19 cellular contexts compared by ENCODE assay signal in the genomic region with DNA sequence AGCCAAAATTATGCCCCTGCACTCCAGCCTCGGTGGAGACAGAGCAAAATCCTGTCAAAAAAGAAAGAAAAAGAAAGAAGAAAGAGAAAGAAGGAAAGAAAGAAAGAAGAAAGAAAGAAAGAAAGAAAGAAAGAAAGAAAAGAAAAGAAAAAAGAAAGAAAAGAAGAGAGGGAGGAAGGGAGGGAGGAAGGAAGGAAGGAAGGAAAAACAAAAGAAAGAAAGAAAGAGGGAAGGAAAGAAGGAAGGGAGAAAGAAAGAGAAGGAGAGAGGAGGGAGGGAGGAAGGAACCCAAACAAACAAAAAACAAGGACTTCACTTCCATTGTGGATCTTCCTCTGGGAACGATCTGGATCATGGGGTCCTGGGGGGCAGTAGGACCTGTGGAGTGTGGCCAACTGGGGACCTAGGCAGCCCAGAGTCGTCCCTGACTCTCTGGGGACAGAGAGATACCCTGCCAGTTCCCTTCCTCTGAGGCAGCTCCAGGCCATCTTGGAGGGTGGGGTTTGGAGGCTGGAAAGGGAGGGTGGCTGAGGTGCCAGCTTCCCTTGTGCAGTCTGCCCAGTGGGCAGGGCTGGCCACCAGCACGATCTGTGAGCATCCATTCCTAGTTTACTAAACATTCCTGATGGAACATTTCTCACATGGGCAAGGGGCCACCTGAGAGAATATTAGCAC.
DNase-seq lines count a peak whose midpoint lies in the region; ATAC-seq and TF ChIP-seq lines count a peak whose summit lies in the region.
"Had no signal": no experiment of that assay in that cellular context is flagged by ENCODE, and none has a peak within 500 bp of the region (broad histone marks: within the 10 kb centered on the region; RNA-seq: fewer than 3 reads in every experiment).

No MANE protein-coding gene starts in this region.

- H3K4me3 ChIP-seq in subcutaneous abdominal adipose tissue (ENCODE audit: low read depth in 1 of 5, low read length in 5 of 5) (no peak overlapping the region), coronary artery (no peak overlapping the region)
- H3K4me3 ChIP-seq: BLaER1 treated with 17β-estradiol and CSF1 and Interleukin-3, amounts not matched to agents 10 nM and 100 nM had no signal

- H3K4me1 ChIP-seq in subcutaneous abdominal adipose tissue (ENCODE audit: control insufficient read depth in 5 of 5, insufficient read depth in 5 of 5, low read length in 5 of 5) = peaks cover 2 to 66% (median 44%) of the 10 kb centered on the region in 5 donors

- H3K9me3 ChIP-seq in subcutaneous abdominal adipose tissue (ENCODE audit: control insufficient read depth in 5 of 5, low read length in 5 of 5) = peaks cover 0 to 5% (median 0%) of the 10 kb centered on the region in 5 donors

- H3K27me3 ChIP-seq in subcutaneous abdominal adipose tissue (ENCODE audit: control insufficient read depth in 5 of 5, insufficient read depth in 4 of 5, low read length in 5 of 5) = peaks cover 0 to 9% (median 3%) of the 10 kb centered on the region in 5 donors
- H3K27me3 ChIP-seq: BLaER1 treated with 17β-estradiol and CSF1 and Interleukin-3, amounts not matched to agents 10 nM and 100 nM had no signal

- CTCF ChIA-PET in WTC11 (lab: Charles Lee) = interaction anchor here (3.5 kb wide), 1 partner anchor 39 kb away, joined by 26 read pairs; no protein-coding TSS in a partner anchor

- peak overlapping the region; percentile 66 for H3K4me3 Mint-ChIP-seq in WTC11
- H3K4me3 Mint-ChIP-seq: CD8-positive, alpha-beta memory T cell had no signal

- H3K27ac ChIP-seq in subcutaneous abdominal adipose tissue (ENCODE audit: low read depth, low read length) (peak overlapping the region; percentile 84), coronary artery (no peak overlapping the region)
- H3K27ac ChIP-seq: BLaER1 treated with 17β-estradiol and CSF1 and Interleukin-3, amounts not matched to agents 10 nM and 100 nM had no signal

- H3K36me3 ChIP-seq in subcutaneous abdominal adipose tissue (ENCODE audit: control insufficient read depth in 5 of 5, insufficient read depth in 5 of 5, low read length in 5 of 5) = no peaks in the 10 kb centered on the region
- H3K36me3 ChIP-seq: BLaER1 treated with 17β-estradiol and CSF1 and Interleukin-3, amounts not matched to agents 10 nM and 100 nM had no signal

- POLR2A ChIA-PET in WTC11 (lab: Charles Lee) = no interaction called here

- ATAC-seq in WTC11 = no peak
- ATAC-seq: HepG2 had no signal

- H3K9me3 Mint-ChIP-seq in WTC11 = peaks cover 10% of the 10 kb centered on the region
- H3K9me3 Mint-ChIP-seq: CD8-positive, alpha-beta memory T cell had no signal

- no peak overlapping the region for H3K27ac Mint-ChIP-seq in WTC11
- H3K27ac Mint-ChIP-seq: CD8-positive, alpha-beta memory T cell had no signal

- peaks cover 26% of the 10 kb centered on the region for H3K27me3 Mint-ChIP-seq in WTC11 (ENCODE audit: low read depth)

- H3K4me1 Mint-ChIP-seq in WTC11 = peaks cover 34% of the 10 kb centered on the region

- TF ChIP-seq CTCF in WTC11 (IDR thresholded peaks at IDR 0.05) (no peak), coronary artery (IDR thresholded peaks at IDR 0.05) (no peak)

- H3K9ac ChIP-seq in subcutaneous abdominal adipose tissue (ENCODE audit: low read length in 5 of 5) = peak overlapping the region in 2 of 5 donors; percentile 78 to 79
- H3K9ac ChIP-seq: BLaER1 treated with 17β-estradiol and CSF1 and Interleukin-3, amounts not matched to agents 10 nM and 100 nM had no signal

- H3K36me3 Mint-ChIP-seq in WTC11 = no peaks in the 10 kb centered on the region
- H3K36me3 Mint-ChIP-seq: CD8-positive, alpha-beta memory T cell had no signal

- DNase-seq in NCI-H69 (lab: John Stamatoyannopoulos, UW) = peak; percentile 25
- no peak for DNase-seq in WTC11 (ENCODE audit: low spot score)
- DNase-seq in mesenteric fat pad (ENCODE audit: low spot score) = peak; percentile 53
- no peak for DNase-seq in coronary artery (ENCODE audit: low spot score)
- no peak for DNase-seq in activated CD4-positive, alpha-beta T cell treated with anti-CD3 and anti-CD28 coated beads, Interleukin-2, amount 50 U/mL, for 1 hour
- no peak for DNase-seq in superior temporal gyrus (ENCODE audit: extremely low spot score)
- DNase-seq: CD8-positive, alpha-beta memory T cell; DMS53; EL; KG1; NCI-H1105 treated with DMSO at 0.1 percent for 48 hours; NCI-H1694; NCI-H2081 treated with DMSO at 0.1 percent for 48 hours; NCI-H748 treated with DMSO at 0.1 percent for 48 hours; NK-92 treated with Interleukin-12 subunit alpha and Interleukin-12 subunit beta, amount 100 ng/mL, for 24 hours; SHP77 treated with DMSO at 0.1 percent for 48 hours had no signal

TF ChIP-seq in WTC11, 78 proteins besides CTCF, POLR2A, EP300 and RAD21:
- TF ChIP-seq, protein P1, sequence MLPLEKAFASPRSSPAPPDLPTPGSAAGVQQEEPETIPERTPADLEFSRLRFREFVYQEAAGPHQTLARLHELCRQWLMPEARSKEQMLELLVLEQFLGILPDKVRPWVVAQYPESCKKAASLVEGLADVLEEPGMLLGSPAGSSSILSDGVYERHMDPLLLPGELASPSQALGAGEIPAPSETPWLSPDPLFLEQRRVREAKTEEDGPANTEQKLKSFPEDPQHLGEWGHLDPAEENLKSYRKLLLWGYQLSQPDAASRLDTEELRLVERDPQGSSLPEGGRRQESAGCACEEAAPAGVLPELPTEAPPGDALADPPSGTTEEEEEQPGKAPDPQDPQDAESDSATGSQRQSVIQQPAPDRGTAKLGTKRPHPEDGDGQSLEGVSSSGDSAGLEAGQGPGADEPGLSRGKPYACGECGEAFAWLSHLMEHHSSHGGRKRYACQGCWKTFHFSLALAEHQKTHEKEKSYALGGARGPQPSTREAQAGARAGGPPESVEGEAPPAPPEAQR (CRISPR knock-in tag; IDR thresholded peaks at IDR 0.05) = no peak
- no peak for TF ChIP-seq SMAD3 (CRISPR knock-in tag; IDR thresholded peaks at IDR 0.05; ENCODE audit: borderline replicate concordance)
- TF ChIP-seq, protein P2, sequence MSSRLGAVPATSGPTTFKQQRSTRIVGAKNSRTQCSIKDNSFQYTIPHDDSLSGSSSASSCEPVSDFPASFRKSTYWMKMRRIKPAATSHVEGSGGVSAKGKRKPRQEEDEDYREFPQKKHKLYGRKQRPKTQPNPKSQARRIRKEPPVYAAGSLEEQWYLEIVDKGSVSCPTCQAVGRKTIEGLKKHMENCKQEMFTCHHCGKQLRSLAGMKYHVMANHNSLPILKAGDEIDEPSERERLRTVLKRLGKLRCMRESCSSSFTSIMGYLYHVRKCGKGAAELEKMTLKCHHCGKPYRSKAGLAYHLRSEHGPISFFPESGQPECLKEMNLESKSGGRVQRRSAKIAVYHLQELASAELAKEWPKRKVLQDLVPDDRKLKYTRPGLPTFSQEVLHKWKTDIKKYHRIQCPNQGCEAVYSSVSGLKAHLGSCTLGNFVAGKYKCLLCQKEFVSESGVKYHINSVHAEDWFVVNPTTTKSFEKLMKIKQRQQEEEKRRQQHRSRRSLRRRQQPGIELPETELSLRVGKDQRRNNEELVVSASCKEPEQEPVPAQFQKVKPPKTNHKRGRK (CRISPR knock-in tag; IDR thresholded peaks at IDR 0.05; ENCODE audit: borderline replicate concordance) = peak; percentile 94

Comparison
In these comparisons a context has a peak if more than half of its experiments do, and no peak if none do; other contexts are left out.
1. DNase-seq: peak in NCI-H69 (single experiment) and mesenteric fat pad (single experiment); none in WTC11 (single experiment), coronary artery (single experiment), activated CD4-positive, alpha-beta T cell treated with anti-CD3 and anti-CD28 coated beads, Interleukin-2, amount 50 U/mL, for 1 hour (single experiment) and superior temporal gyrus (single experiment).